ENCODE assay signal across 1 cellular context in the genomic region with DNA sequence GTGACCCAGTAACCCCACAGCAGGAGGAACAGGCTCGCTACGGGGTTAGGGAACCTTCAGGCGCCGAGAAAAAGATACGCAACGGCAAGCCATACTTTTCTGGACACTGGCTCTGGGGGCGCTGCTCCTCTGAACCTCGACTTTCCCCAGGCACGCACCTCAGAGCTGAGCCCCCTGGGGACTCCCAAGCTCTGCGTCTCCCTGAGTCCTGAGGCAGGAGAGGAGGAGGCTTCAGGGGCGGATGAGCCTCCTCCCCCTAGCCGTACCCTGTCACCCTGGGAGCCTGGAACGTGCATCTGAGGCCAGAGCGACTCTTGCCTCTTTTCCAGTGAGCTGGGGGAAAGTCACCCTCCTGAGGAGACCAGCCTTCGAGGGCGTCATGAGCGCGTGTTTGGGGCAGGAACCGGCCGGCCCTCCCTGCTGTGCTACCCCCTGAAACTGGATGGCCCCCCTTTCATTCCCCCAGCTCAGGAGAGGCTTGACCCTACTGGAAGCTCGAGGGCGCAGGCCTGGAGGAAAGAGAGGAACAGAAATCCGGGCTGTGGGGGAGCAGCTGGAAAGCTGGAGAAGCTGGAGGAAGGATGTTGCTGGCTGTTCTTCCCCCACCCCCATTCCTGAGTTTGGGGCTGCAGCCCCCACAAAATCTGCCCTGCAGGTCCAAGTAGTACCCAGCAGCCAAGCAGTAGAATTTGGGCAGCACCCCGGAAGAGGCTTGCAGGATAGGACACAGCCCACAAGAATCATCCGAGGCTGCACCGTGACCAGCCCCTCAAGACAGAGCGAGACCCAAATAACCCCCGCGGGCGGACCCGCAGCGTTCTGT.
TF ChIP-seq lines count a peak whose summit lies in the region.

No MANE protein-coding gene starts in this region.

TF ChIP-seq in HepG2, 621 proteins besides CTCF, POLR2A, EP300 and RAD21:
- TF ChIP-seq YEATS4 (CRISPR knock-in tag; IDR thresholded peaks at IDR 0.05; ENCODE audit: borderline replicate concordance) (no peak), ZNF253 (CRISPR knock-in tag; IDR thresholded peaks at IDR 0.05; ENCODE audit: borderline replicate concordance) (no peak), ZNF644 (CRISPR knock-in tag; IDR thresholded peaks at IDR 0.05; ENCODE audit: low read depth) (no peak), MTA1 (CRISPR knock-in tag; IDR thresholded peaks at IDR 0.05; ENCODE audit: borderline replicate concordance) (no peak), ZBTB43 (CRISPR knock-in tag; conservative IDR thresholded peaks at IDR 0.05) (no peak), ZFP62 (CRISPR knock-in tag; IDR thresholded peaks at IDR 0.05) (no peak), NR2F6 (IDR thresholded peaks at IDR 0.05) (no peak), NR2F6 (CRISPR knock-in tag; IDR thresholded peaks at IDR 0.05) (no peak), SRSF1 (optimal IDR thresholded peaks at IDR 0.05; ENCODE audit: low read depth, low read length) (no peak), ZNF256 (CRISPR knock-in tag; conservative IDR thresholded peaks at IDR 0.05) (no peak), ZMYM4 (CRISPR knock-in tag; IDR thresholded peaks at IDR 0.05) (no peak), ZNF660 (CRISPR knock-in tag; IDR thresholded peaks at IDR 0.05; ENCODE audit: borderline replicate concordance, low read depth) (no peak), NCOA1 (CRISPR knock-in tag; IDR thresholded peaks at IDR 0.05) (no peak), JDP2 (CRISPR knock-in tag; IDR thresholded peaks at IDR 0.05; ENCODE audit: borderline replicate concordance) (no peak), KAT8 (CRISPR knock-in tag; IDR thresholded peaks at IDR 0.05) (no peak), ZNF674 (CRISPR knock-in tag; IDR thresholded peaks at IDR 0.05; ENCODE audit: low read depth) (no peak), SSRP1 (CRISPR knock-in tag; IDR thresholded peaks at IDR 0.05) (no peak), PCBP2 (optimal IDR thresholded peaks at IDR 0.05; ENCODE audit: low read depth, low read length, poor library complexity, severe bottlenecking) (no peak)
- TF ChIP-seq, protein P1, sequence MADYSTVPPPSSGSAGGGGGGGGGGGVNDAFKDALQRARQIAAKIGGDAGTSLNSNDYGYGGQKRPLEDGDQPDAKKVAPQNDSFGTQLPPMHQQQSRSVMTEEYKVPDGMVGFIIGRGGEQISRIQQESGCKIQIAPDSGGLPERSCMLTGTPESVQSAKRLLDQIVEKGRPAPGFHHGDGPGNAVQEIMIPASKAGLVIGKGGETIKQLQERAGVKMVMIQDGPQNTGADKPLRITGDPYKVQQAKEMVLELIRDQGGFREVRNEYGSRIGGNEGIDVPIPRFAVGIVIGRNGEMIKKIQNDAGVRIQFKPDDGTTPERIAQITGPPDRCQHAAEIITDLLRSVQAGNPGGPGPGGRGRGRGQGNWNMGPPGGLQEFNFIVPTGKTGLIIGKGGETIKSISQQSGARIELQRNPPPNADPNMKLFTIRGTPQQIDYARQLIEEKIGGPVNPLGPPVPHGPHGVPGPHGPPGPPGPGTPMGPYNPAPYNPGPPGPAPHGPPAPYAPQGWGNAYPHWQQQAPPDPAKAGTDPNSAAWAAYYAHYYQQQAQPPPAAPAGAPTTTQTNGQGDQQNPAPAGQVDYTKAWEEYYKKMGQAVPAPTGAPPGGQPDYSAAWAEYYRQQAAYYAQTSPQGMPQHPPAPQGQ (CRISPR knock-in tag; IDR thresholded peaks at IDR 0.05; ENCODE audit: borderline replicate concordance): no peak
- TF ChIP-seq, protein P2, sequence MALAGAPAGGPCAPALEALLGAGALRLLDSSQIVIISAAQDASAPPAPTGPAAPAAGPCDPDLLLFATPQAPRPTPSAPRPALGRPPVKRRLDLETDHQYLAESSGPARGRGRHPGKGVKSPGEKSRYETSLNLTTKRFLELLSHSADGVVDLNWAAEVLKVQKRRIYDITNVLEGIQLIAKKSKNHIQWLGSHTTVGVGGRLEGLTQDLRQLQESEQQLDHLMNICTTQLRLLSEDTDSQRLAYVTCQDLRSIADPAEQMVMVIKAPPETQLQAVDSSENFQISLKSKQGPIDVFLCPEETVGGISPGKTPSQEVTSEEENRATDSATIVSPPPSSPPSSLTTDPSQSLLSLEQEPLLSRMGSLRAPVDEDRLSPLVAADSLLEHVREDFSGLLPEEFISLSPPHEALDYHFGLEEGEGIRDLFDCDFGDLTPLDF (CRISPR knock-in tag; IDR thresholded peaks at IDR 0.05): no peak
- TF ChIP-seq, protein P3, sequence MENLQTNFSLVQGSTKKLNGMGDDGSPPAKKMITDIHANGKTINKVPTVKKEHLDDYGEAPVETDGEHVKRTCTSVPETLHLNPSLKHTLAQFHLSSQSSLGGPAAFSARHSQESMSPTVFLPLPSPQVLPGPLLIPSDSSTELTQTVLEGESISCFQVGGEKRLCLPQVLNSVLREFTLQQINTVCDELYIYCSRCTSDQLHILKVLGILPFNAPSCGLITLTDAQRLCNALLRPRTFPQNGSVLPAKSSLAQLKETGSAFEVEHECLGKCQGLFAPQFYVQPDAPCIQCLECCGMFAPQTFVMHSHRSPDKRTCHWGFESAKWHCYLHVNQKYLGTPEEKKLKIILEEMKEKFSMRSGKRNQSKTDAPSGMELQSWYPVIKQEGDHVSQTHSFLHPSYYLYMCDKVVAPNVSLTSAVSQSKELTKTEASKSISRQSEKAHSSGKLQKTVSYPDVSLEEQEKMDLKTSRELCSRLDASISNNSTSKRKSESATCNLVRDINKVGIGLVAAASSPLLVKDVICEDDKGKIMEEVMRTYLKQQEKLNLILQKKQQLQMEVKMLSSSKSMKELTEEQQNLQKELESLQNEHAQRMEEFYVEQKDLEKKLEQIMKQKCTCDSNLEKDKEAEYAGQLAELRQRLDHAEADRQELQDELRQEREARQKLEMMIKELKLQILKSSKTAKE (CRISPR knock-in tag; IDR thresholded peaks at IDR 0.05; ENCODE audit: borderline replicate concordance): no peak
TF ChIP-seq in HepG2: peak in this region for 0.
